ENCODE assay signal across 15 cellular contexts in the genomic region with DNA sequence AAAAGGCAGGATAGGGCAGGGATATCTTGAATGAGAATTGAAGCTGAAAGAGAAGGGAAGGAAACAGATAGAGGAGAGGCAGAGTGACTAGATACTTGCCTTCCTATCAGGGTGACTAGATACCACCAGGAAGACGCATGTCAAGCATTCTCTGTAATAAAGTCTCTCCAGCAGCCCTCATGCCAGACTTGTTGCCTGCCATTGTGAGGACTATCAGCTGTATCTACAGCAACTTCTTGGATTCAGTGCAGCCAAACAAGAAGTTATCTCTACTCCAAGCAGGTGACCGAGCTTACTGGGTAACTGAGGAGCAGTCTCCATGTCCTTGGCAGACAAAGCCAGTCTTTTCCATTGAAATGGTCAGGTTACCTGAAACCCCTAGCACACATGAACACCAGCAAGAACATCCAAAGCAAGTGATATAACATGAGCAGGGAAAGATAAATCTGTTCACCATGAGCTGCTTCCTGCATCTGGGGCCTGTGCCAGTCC. TPM values are rescaled to one million over a fixed set of nuclear protein-coding genes. Genes with fewer than 3 reads are reported as not detected.
DNase-seq lines count a peak whose midpoint lies in the region; ATAC-seq, FAIRE-seq and TF ChIP-seq lines count a peak whose summit lies in the region.
"Had no signal": no experiment of that assay in that cellular context is flagged by ENCODE, and none has a peak within 500 bp of the region (broad histone marks: within the 10 kb centered on the region; RNA-seq: fewer than 3 reads in every experiment).

No MANE protein-coding gene starts in this region.

- H3K27ac Mint-ChIP-seq in activated CD8-positive, alpha-beta memory T cell treated with anti-CD3 and anti-CD28 coated beads, Interleukin-2, amount 10 ng/mL, durations not matched to agents 7 days and 5 days, result peak overlapping the region; percentile 48
- H3K27ac Mint-ChIP-seq in activated naive CD8-positive, alpha-beta T cell, result peak overlapping the region; percentile 8
- no peak overlapping the region for H3K27ac Mint-ChIP-seq in stimulated activated effector memory CD8-positive, alpha-beta T cell treated with anti-CD3 and anti-CD28 coated beads, Interleukin-12 subunit alpha, Interleukin-12 subunit beta, amount 100 ng/mL, for 72 hours

- H3K4me2 ChIP-seq in keratinocyte (ENCODE audit: control insufficient read depth, extremely low read depth, insufficient read depth, low read depth, low read length), result peak overlapping the region; percentile 19

- H3K4me3 ChIP-seq in keratinocyte (ENCODE audit: control insufficient read depth in 2 of 3, extremely low read depth in 1 of 3, insufficient read depth in 2 of 3, low read depth in 1 of 3, low read length in 3 of 3) (no peak overlapping the region), ascending aorta (no peak overlapping the region)

- FAIRE-seq in keratinocyte (lab: Jason Lieb, UNC) (peak; percentile 20), D721Med (lab: Jason Lieb, UNC) (no peak)

- peak overlapping the region; percentile 0 for H3K9ac ChIP-seq in keratinocyte (ENCODE audit: control insufficient read depth, extremely low read depth, insufficient read depth, low read length)

- CTCF ChIA-PET in activated CD8-positive, alpha-beta memory T cell treated with anti-CD3 and anti-CD28 coated beads, Interleukin-2, amount 10 ng/mL, durations not matched to agents 7 days and 5 days (lab: Charles Lee), result interaction anchor here (0.6 kb wide), 1 partner anchor 11 kb away, joined by 4 read pairs; no protein-coding TSS in a partner anchor

- peak overlapping the region; percentile 61 for H3K27ac ChIP-seq in keratinocyte (ENCODE audit: control insufficient read depth, insufficient read depth, low read length)
- no peak overlapping the region for H3K27ac ChIP-seq in ascending aorta
- H3K27ac ChIP-seq: VCaP had no signal

- H3K9me3 ChIP-seq in keratinocyte (ENCODE audit: control insufficient read depth, low read depth, low read length), result no peaks in the 10 kb centered on the region
- no peaks in the 10 kb centered on the region for H3K9me3 ChIP-seq in ascending aorta

- no peak overlapping the region for H3K4me3 Mint-ChIP-seq in activated CD8-positive, alpha-beta memory T cell treated with anti-CD3 and anti-CD28 coated beads, Interleukin-2, amount 10 ng/mL, durations not matched to agents 7 days and 5 days
- no peak overlapping the region for H3K4me3 Mint-ChIP-seq in activated naive CD8-positive, alpha-beta T cell
- peak overlapping the region; percentile 11 for H3K4me3 Mint-ChIP-seq in stimulated activated effector memory CD8-positive, alpha-beta T cell treated with anti-CD3 and anti-CD28 coated beads, Interleukin-12 subunit alpha, Interleukin-12 subunit beta, amount 100 ng/mL, for 72 hours

- H3K9me3 Mint-ChIP-seq in activated CD8-positive, alpha-beta memory T cell treated with anti-CD3 and anti-CD28 coated beads, Interleukin-2, amount 10 ng/mL, durations not matched to agents 7 days and 5 days (ENCODE audit: low read depth), result no peaks in the 10 kb centered on the region
- no peaks in the 10 kb centered on the region for H3K9me3 Mint-ChIP-seq in activated naive CD8-positive, alpha-beta T cell (ENCODE audit: low read depth)
- H3K9me3 Mint-ChIP-seq in stimulated activated effector memory CD8-positive, alpha-beta T cell treated with anti-CD3 and anti-CD28 coated beads, Interleukin-12 subunit alpha, Interleukin-12 subunit beta, amount 100 ng/mL, for 72 hours, result no peaks in the 10 kb centered on the region

- H2AFZ ChIP-seq in keratinocyte (ENCODE audit: control insufficient read depth, low read length), result no peak overlapping the region

- ATAC-seq in activated CD8-positive, alpha-beta memory T cell treated with anti-CD3 and anti-CD28 coated beads, Interleukin-2, amount 10 ng/mL, durations not matched to agents 7 days and 5 days, result no peak
- no peak for ATAC-seq in stimulated activated effector memory CD8-positive, alpha-beta T cell treated with anti-CD3 and anti-CD28 coated beads, Interleukin-12 subunit alpha, Interleukin-12 subunit beta, amount 100 ng/mL, for 72 hours

- dilution Hi-C loops in keratinocyte (cut with MboI; ENCODE audit: extremely low pct_ligation_motif_present, low sequenced_read_pairs), result no loop called here

- peaks cover 41% of the 10 kb centered on the region for H3K4me1 Mint-ChIP-seq in activated CD8-positive, alpha-beta memory T cell treated with anti-CD3 and anti-CD28 coated beads, Interleukin-2, amount 10 ng/mL, durations not matched to agents 7 days and 5 days
- H3K4me1 Mint-ChIP-seq in activated naive CD8-positive, alpha-beta T cell (ENCODE audit: low read depth), result peaks cover 17% of the 10 kb centered on the region
- peaks cover 22% of the 10 kb centered on the region for H3K4me1 Mint-ChIP-seq in stimulated activated effector memory CD8-positive, alpha-beta T cell treated with anti-CD3 and anti-CD28 coated beads, Interleukin-12 subunit alpha, Interleukin-12 subunit beta, amount 100 ng/mL, for 72 hours

- H3K27me3 Mint-ChIP-seq in activated CD8-positive, alpha-beta memory T cell treated with anti-CD3 and anti-CD28 coated beads, Interleukin-2, amount 10 ng/mL, durations not matched to agents 7 days and 5 days, result peaks cover 43% of the 10 kb centered on the region
- H3K27me3 Mint-ChIP-seq in activated naive CD8-positive, alpha-beta T cell, result peaks cover 7% of the 10 kb centered on the region

- H3K79me2 ChIP-seq in keratinocyte (ENCODE audit: control insufficient read depth, insufficient read depth, low read length), result peaks cover 79% of the 10 kb centered on the region

- DNase-seq in activated CD8-positive, alpha-beta memory T cell treated with anti-CD3 and anti-CD28 coated beads, Interleukin-2, amount 10 ng/mL, durations not matched to agents 7 days and 5 days, result no peak
- DNase-seq in activated CD8-positive, alpha-beta memory T cell treated with anti-CD3 and anti-CD28 coated beads for 24 hours, result no peak
- DNase-seq in keratinocyte (ENCODE audit: low read depth, low spot score) (no peak), hepatic stellate cell (ENCODE audit: low spot score) (no peak), ascending aorta (ENCODE audit: low spot score in 2 of 2) (no peak), D721Med (ENCODE audit: insufficient read length, low spot score) (no peak)
- no peak for DNase-seq in stimulated activated effector memory CD8-positive, alpha-beta T cell treated with anti-CD3 and anti-CD28 coated beads, Interleukin-12 subunit alpha, Interleukin-12 subunit beta, amount 100 ng/mL, for 72 hours (ENCODE audit: low spot score in 2 of 2)
- DNase-seq: activated CD8-positive, alpha-beta memory T cell treated with anti-CD3 and anti-CD28 coated beads, Interleukin-2, amount 50 U/mL, for 48 hours; aorta; COR-L47; H7; left colon; NCI-H524 treated with DMSO at 0.1 percent for 48 hours had no signal

- no peaks in the 10 kb centered on the region for H4K20me1 ChIP-seq in keratinocyte (ENCODE audit: control insufficient read depth, extremely low read depth, insufficient read depth, low read length)

- H3K27me3 ChIP-seq in keratinocyte (ENCODE audit: control insufficient read depth, extremely low read depth, insufficient read depth, low read length), result no peaks in the 10 kb centered on the region
- H3K27me3 ChIP-seq in ascending aorta, result no peaks in the 10 kb centered on the region

- H3K36me3 Mint-ChIP-seq in activated CD8-positive, alpha-beta memory T cell treated with anti-CD3 and anti-CD28 coated beads, Interleukin-2, amount 10 ng/mL, durations not matched to agents 7 days and 5 days, result no peaks in the 10 kb centered on the region
- no peaks in the 10 kb centered on the region for H3K36me3 Mint-ChIP-seq in activated naive CD8-positive, alpha-beta T cell
- no peaks in the 10 kb centered on the region for H3K36me3 Mint-ChIP-seq in stimulated activated effector memory CD8-positive, alpha-beta T cell treated with anti-CD3 and anti-CD28 coated beads, Interleukin-12 subunit alpha, Interleukin-12 subunit beta, amount 100 ng/mL, for 72 hours

- intact Hi-C loops in ascending aorta (cut with DNase I), result no loop called here

- TF ChIP-seq CTCF in keratinocyte (optimal IDR thresholded peaks at IDR 0.05 in 1 of 3, IDR thresholded peaks at IDR 0.05 in 1 of 3, conservative IDR thresholded peaks at IDR 0.05 in 1 of 3; ENCODE audit: extremely low read depth in 1 of 3, insufficient read depth in 2 of 3, low read length in 3 of 3) (no peak), ascending aorta (IDR thresholded peaks at IDR 0.05) (no peak), D721Med (IDR thresholded peaks at IDR 0.05; ENCODE audit: insufficient read depth, missing control alignments) (no peak)

- H3K9me1 ChIP-seq in keratinocyte (ENCODE audit: control insufficient read depth, extremely low read depth, insufficient read depth, low read length), result no peaks in the 10 kb centered on the region

- H3K36me3 ChIP-seq in keratinocyte (ENCODE audit: control insufficient read depth in 2 of 2, extremely low read depth in 1 of 2, insufficient read depth in 2 of 2, low read length in 2 of 2) (peaks cover 8 to 19% of the 10 kb centered on the region in 2 experiments), ascending aorta (no peaks in the 10 kb centered on the region)

- H3K4me1 ChIP-seq in keratinocyte (ENCODE audit: control insufficient read depth, extremely low read depth, insufficient read depth, low read length) (peaks cover 85% of the 10 kb centered on the region), ascending aorta (peaks cover 0 to 3% of the 10 kb centered on the region in 2 donors)

RNA-seq across cellular contexts. Expression of a gene that starts 9.3 kb away (rescaled TPM):
- total RNA-seq in activated CD8-positive, alpha-beta memory T cell treated with anti-CD3 and anti-CD28 coated beads, Interleukin-2, amount 10 ng/mL, durations not matched to agents 7 days and 5 days, result under 1 TPM in 1 of 2 experiments, not detected in 1; 0.12 TPM
- polyA plus RNA-seq in keratinocyte, result 43.7 to 50.4 TPM (median 47.2 TPM) in 3 replicates
- polyA plus RNA-seq in keratinocyte (2011; ENCODE audit: low read depth), result 10.4 TPM
- polyA plus RNA-seq in keratinocyte (2011; cell fraction: cytosol; rRNA removed), result 39.3 and 43.7 TPM in 2 replicates
- 125 and 148 TPM in 2 replicates for polyA plus RNA-seq in keratinocyte (2011; cell fraction: nucleus; rRNA removed)
- 29.9 and 39.2 TPM in 2 replicates for polyA plus RNA-seq in keratinocyte (2012; ENCODE audit: low replicate concordance)
- 78.3 to 85.8 TPM (median 84.7 TPM) in 3 replicates for polyA minus RNA-seq in keratinocyte
- polyA minus RNA-seq in keratinocyte (2011; cell fraction: cytosol; rRNA and poly(A)+ RNA removed), result 50.3 TPM
- 58.7 and 102 TPM in 2 replicates for polyA minus RNA-seq in keratinocyte (2011; cell fraction: nucleus; rRNA and poly(A)+ RNA removed)
- total RNA-seq in ascending aorta, result 50.6 TPM

Comparison
In these comparisons a context has a peak if more than half of its experiments do, and no peak if none do; other contexts are left out.
1. RNA of a gene that starts 9.3 kb away (total RNA-seq): 50.6 TPM in ascending aorta (single experiment); 0.12 TPM in activated CD8-positive, alpha-beta memory T cell treated with anti-CD3 and anti-CD28 coated beads, Interleukin-2, amount 10 ng/mL, durations not matched to agents 7 days and 5 days; every median in the first group is over 10 times any median in the second.